In the genomic region with DNA sequence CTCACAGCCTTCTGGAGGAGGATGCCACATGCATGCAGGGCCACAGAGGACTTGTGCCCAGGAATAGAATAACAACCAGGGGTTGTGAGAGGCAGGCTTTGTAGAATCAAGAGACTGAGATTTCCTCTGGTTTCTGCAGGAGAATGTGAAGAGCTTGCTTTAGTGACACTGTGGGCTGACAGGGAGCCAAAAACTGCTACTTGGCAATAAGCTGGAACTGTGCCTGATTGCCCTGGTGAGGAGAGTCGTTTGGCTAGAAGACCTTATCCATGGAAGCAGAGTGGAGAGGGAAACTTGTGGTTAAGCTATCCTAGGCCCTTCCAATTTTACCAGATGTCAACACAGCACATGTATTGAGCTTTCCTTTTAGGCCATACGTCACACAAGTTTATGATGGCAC, we compare ENCODE assay signal across 19 cellular contexts.
DNase-seq lines count a peak whose midpoint lies in the region; ATAC-seq, FAIRE-seq and TF ChIP-seq lines count a peak whose summit lies in the region.
"Had no signal": no experiment of that assay in that cellular context is flagged by ENCODE, and none has a peak within 500 bp of the region (broad histone marks: within the 10 kb centered on the region; RNA-seq: fewer than 3 reads in every experiment).

No MANE protein-coding gene starts in this region.

- ATAC-seq in HepG2 (no peak), right lobe of liver (no peak), GM12878 (no peak)
- ATAC-seq: A549, HCT116 had no signal

- H4K20me1 ChIP-seq in HepG2 (ENCODE audit: insufficient read depth, low read length) (no peaks in the 10 kb centered on the region), GM12878 (ENCODE audit: control insufficient read depth, insufficient read depth) (no peaks in the 10 kb centered on the region)

- intact Hi-C loops in HepG2 (cut with micrococcal nuclease; ENCODE audit: unreplicated experiment): no loop called here
- intact Hi-C loops in right lobe of liver (cut with DNase I): no loop called here
- intact Hi-C loops in GM12878 (cut with micrococcal nuclease; ENCODE audit: unreplicated experiment): no loop called here

- H2AFZ ChIP-seq in HepG2 (ENCODE audit: low read length): no peak overlapping the region
- no peak overlapping the region for H2AFZ ChIP-seq in GM12878 (ENCODE audit: control insufficient read depth, low read depth, low read length)

- H3K4me2 ChIP-seq in HepG2 (ENCODE audit: low read depth, low read length): no peak overlapping the region
- no peak overlapping the region for H3K4me2 ChIP-seq in GM12878 (ENCODE audit: control insufficient read depth, insufficient read depth)
- H3K4me2 ChIP-seq: A549 had no signal

- no peak overlapping the region for H3K27ac ChIP-seq in HepG2 (ENCODE audit: extremely low read length, insufficient read depth, low read length)
- no peak overlapping the region for H3K27ac ChIP-seq in right lobe of liver
- no peak overlapping the region for H3K27ac ChIP-seq in GM12878 (ENCODE audit: control insufficient read depth, insufficient read depth)
- H3K27ac ChIP-seq: A549, C4-2B had no signal

- TF ChIP-seq POLR2A in HepG2 (IDR thresholded peaks at IDR 0.05; ENCODE audit: insufficient read depth in 1 of 2, low read depth in 2 of 2, low read length in 2 of 2) (no peak), right lobe of liver (IDR thresholded peaks at IDR 0.05) (no peak), GM12878 (IDR thresholded peaks at IDR 0.05; ENCODE audit: low read depth, low read length) (no peak)

- DNase-seq in HepG2 (ENCODE audit: low spot score) (no peak), right lobe of liver (no peak), NCI-H446 treated with DMSO at 0.1 percent for 48 hours (lab: John Stamatoyannopoulos, UW) (peak; percentile 78), GM12878 (ENCODE audit: low read depth, low spot score) (no peak), A172 (ENCODE audit: low spot score) (no peak), D721Med (ENCODE audit: insufficient read length, low spot score) (no peak)
- no peak for DNase-seq in stimulated activated CD4-positive, alpha-beta T cell treated with anti-CD3 and anti-CD28 coated beads, Interleukin-4, amount 100 ng/mL, for 24 hours
- DNase-seq: BE2C; CD4-positive, alpha-beta memory T cell; DMS153; DMS79 treated with DMSO at 0.1 percent for 48 hours; EL; GDM1; IMR-90 had no signal

- H3K4me1 ChIP-seq in HepG2 (ENCODE audit: insufficient read depth, low read length): no peaks in the 10 kb centered on the region
- no peaks in the 10 kb centered on the region for H3K4me1 ChIP-seq in right lobe of liver
- H3K4me1 ChIP-seq in GM12878 (ENCODE audit: control insufficient read depth, insufficient read depth, low read length): no peaks in the 10 kb centered on the region
- H3K4me1 ChIP-seq: A549 had no signal

- no peak for TF ChIP-seq EP300 in HepG2 (IDR thresholded peaks at IDR 0.05; ENCODE audit: low read depth in 2 of 2, low read length in 2 of 2)
- TF ChIP-seq EP300 in HepG2 (CRISPR knock-in tag; IDR thresholded peaks at IDR 0.05; ENCODE audit: borderline replicate concordance): no peak
- TF ChIP-seq EP300 in GM12878 (IDR thresholded peaks at IDR 0.05; ENCODE audit: borderline replicate concordance in 1 of 2, control insufficient read depth in 1 of 2, low read depth in 2 of 2, low read length in 2 of 2): no peak

- in situ Hi-C loops in HepG2 (cut with HindIII; ENCODE audit: extremely low pct_ligation_motif_present, low pct_unique_long_range_greater_than_20kb) (no loop called here), GM12878 (cut with MboI) (no loop called here)

- RAD21 ChIA-PET in GM12878 (lab: Charles Lee; ENCODE audit: unreplicated experiment): no interaction called here

- TF ChIP-seq RAD21 in HepG2 (CRISPR knock-in tag; IDR thresholded peaks at IDR 0.05) (no peak), GM12878 (IDR thresholded peaks at IDR 0.05; ENCODE audit: insufficient read depth, low read depth, low read length) (no peak)

- 0% methylated on average over 1 of the region's 2 CpGs for WGBS in HepG2 (ENCODE audit: low lambda C conversion rate)
- WGBS in right lobe of liver (ENCODE audit: insufficient coverage, low coverage, low lambda C conversion rate, missing lambda C conversion rate): 44% methylated on average over 1 of the region's 2 CpGs
- WGBS in GM12878 (ENCODE audit: insufficient coverage, insufficient replicate concordance, low lambda C conversion rate, missing lambda C conversion rate): 0% methylated on average over 2 of the region's 2 CpGs

- TF ChIP-seq CTCF in HepG2 (CRISPR knock-in tag; IDR thresholded peaks at IDR 0.05) (no peak), right lobe of liver (IDR thresholded peaks at IDR 0.05) (no peak), GM12878 (IDR thresholded peaks at IDR 0.05 in 2 of 3, conservative IDR thresholded peaks at IDR 0.05 in 1 of 3; ENCODE audit: control insufficient read depth in 2 of 3, extremely low read depth in 1 of 3, insufficient read depth in 1 of 3, low read depth in 3 of 3, low read length in 3 of 3) (no peak), D721Med (IDR thresholded peaks at IDR 0.05; ENCODE audit: insufficient read depth, missing control alignments) (no peak)

- peaks cover 70% of the 10 kb centered on the region for H3K9me3 ChIP-seq in HepG2 (ENCODE audit: low read length)
- no peaks in the 10 kb centered on the region for H3K9me3 ChIP-seq in right lobe of liver
- H3K9me3 ChIP-seq in GM12878 (replicated peaks; ENCODE audit: control insufficient read depth, insufficient read depth, low read length): no peaks in the 10 kb centered on the region
- H3K9me3 ChIP-seq: A549, BE2C had no signal

- BruUV-seq in HepG2 (replicated peaks; lab: Mats Ljungman, UMichigan) (no TSS peak), GM12878 (replicated peaks; lab: Mats Ljungman, UMichigan) (no TSS peak)

- no peak overlapping the region for H3K4me3 ChIP-seq in HepG2 (replicated peaks in 1 of 3; ENCODE audit: insufficient read depth in 1 of 3, low read depth in 2 of 3, low read length in 3 of 3)
- no peak overlapping the region for H3K4me3 ChIP-seq in right lobe of liver
- no peak overlapping the region for H3K4me3 ChIP-seq in GM12878
- H3K4me3 ChIP-seq: A549 had no signal

- SMC1A ChIA-PET in GM12878 (lab: Charles Lee; ENCODE audit: uncharacterized antibody, unreplicated experiment): no interaction called here

- H3K36me3 ChIP-seq in HepG2 (replicated peaks in 1 of 2; ENCODE audit: control insufficient read depth in 1 of 2, insufficient read depth in 2 of 2, low read length in 2 of 2) (no peaks in the 10 kb centered on the region), right lobe of liver (no peaks in the 10 kb centered on the region), GM12878 (ENCODE audit: control insufficient read depth in 2 of 2, insufficient read depth in 2 of 2, low read length in 1 of 2) (no peaks in the 10 kb centered on the region)
- H3K36me3 ChIP-seq: BE2C had no signal

- H3K9ac ChIP-seq in HepG2 (ENCODE audit: insufficient read depth, low read depth, low read length) (no peak overlapping the region), GM12878 (ENCODE audit: control insufficient read depth, insufficient read depth, low read length) (no peak overlapping the region)

- no peaks in the 10 kb centered on the region for H3K79me2 ChIP-seq in HepG2 (ENCODE audit: insufficient read depth, low read length)
- no peaks in the 10 kb centered on the region for H3K79me2 ChIP-seq in GM12878 (ENCODE audit: control insufficient read depth, insufficient read depth, low read length)

- POLR2A ChIA-PET in HepG2 (lab: Yijun Ruan, JAX): no interaction called here
- POLR2A ChIA-PET in GM12878 (lab: Charles Lee): no interaction called here

- no peak for FAIRE-seq in HepG2 (lab: Jason Lieb, UNC)
- peak; percentile 27 for FAIRE-seq in GM12878 (lab: Jason Lieb, UNC)
- FAIRE-seq in D721Med (lab: Jason Lieb, UNC): no peak
- FAIRE-seq: A549, GM19239, H54 had no signal

- CTCF ChIA-PET in HepG2 (lab: Yijun Ruan, JAX; ENCODE audit: low intra/inter-chr PET ratio, low total read pairs) (no interaction called here), GM12878 (lab: Yijun Ruan, JAX) (no interaction called here)

- H3K27me3 ChIP-seq in HepG2 (ENCODE audit: control insufficient read depth in 1 of 2, insufficient read depth in 2 of 2, low read length in 2 of 2) (no peaks in the 10 kb centered on the region), right lobe of liver (no peaks in the 10 kb centered on the region), GM12878 (replicated peaks in 1 of 2; ENCODE audit: control insufficient read depth in 2 of 2, insufficient read depth in 2 of 2, low read length in 1 of 2) (no peaks in the 10 kb centered on the region)
- H3K27me3 ChIP-seq: BE2C had no signal

TF ChIP-seq in HepG2, 621 proteins besides CTCF, POLR2A, EP300 and RAD21:
- TF ChIP-seq CREB1 (IDR thresholded peaks at IDR 0.05) (peak; percentile 32; the same call in 1 of the 2 replicates), CREB1 (CRISPR knock-in tag; IDR thresholded peaks at IDR 0.05) (no peak), STAT5B (CRISPR knock-in tag; IDR thresholded peaks at IDR 0.05) (no peak), ARNT (IDR thresholded peaks at IDR 0.05) (no peak)

TF ChIP-seq in GM12878, 131 proteins besides CTCF, POLR2A, EP300 and RAD21 (continues in another document):
- TF ChIP-seq, protein P1, sequence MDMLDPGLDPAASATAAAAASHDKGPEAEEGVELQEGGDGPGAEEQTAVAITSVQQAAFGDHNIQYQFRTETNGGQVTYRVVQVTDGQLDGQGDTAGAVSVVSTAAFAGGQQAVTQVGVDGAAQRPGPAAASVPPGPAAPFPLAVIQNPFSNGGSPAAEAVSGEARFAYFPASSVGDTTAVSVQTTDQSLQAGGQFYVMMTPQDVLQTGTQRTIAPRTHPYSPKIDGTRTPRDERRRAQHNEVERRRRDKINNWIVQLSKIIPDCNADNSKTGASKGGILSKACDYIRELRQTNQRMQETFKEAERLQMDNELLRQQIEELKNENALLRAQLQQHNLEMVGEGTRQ (IDR thresholded peaks at IDR 0.05; ENCODE audit: borderline replicate concordance, low read depth, low read length): no peak
- TF ChIP-seq MYC (IDR thresholded peaks at IDR 0.05; ENCODE audit: insufficient read depth, insufficient read length, insufficient replicate concordance, low read length, severe bottlenecking): no peak
